ENCODE assay signal across 8 cellular contexts in the genomic region with DNA sequence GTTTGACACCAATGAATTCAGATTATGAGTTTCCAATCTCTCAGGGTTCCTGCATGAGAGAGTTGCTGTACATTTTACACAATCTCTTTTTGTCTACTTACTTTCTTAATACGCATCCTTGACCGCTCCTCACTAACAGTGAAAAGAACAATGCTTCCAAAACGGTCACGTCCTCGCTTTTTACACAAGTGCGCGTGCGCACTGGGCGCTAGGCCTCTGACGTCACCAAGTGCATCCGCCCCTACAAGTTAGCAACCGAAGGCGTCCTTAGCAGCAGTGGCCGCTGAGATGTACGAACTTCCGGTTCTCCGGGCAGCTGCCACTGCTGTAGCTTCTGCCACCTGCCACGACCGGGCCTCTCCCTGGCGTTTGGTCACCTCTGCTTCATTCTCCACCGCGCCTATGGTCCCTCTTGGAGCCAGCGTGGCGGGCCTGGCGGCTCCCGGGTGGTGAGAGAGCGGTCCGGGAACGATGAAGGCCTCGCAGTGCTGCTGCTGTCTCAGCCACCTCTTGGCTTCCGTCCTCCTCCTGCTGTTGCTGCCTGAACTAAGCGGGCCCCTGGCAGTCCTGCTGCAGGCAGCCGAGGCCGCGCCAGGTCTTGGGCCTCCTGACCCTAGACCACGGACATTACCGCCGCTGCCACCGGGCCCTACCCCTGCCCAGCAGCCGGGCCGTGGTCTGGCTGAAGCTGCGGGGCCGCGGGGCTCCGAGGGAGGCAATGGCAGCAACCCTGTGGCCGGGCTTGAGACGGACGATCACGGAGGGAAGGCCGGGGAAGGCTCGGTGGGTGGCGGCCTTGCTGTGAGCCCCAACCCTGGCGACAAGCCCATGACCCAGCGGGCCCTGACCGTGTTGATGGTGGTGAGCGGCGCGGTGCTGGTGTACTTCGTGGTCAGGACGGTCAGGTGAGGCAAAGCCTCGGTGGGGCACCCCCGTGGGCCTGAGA. TPM values are rescaled to one million over a fixed set of nuclear protein-coding genes. Genes with fewer than 3 reads are reported as not detected.
DNase-seq lines count a peak whose midpoint lies in the region; TF ChIP-seq lines count a peak whose summit lies in the region.

A gene (plus strand): TSS at position 315 of the 946 bp plus-strand sequence. CDS start 157 bp downstream, at position 472.

- TF ChIP-seq CTCF in LNCaP clone FGC (IDR thresholded peaks at IDR 0.05; ENCODE audit: control insufficient read depth, extremely low read depth, insufficient read depth) (no peak), RWPE1 (conservative IDR thresholded peaks at IDR 0.05; ENCODE audit: low read depth) (no peak), fibroblast of pulmonary artery (IDR thresholded peaks at IDR 0.05; ENCODE audit: low read length, missing control alignments) (no peak), nephron (IDR thresholded peaks at IDR 0.05; ENCODE audit: unreplicated experiment in 3 of 3) (no peak)

- H3K9me3 Mint-ChIP-seq in nephron, result peaks cover 26% of the 10 kb centered on the region
- peaks cover 14% of the 10 kb centered on the region for H3K9me3 Mint-ChIP-seq in stimulated activated naive CD8-positive, alpha-beta T cell treated with anti-CD3 and anti-CD28 coated beads, Interleukin-15, Interleukin-2, amounts not matched to agents 100 ng/mL and 50 ng/mL, for 24 hours

- peak within 1 kb of the TSS; percentile 89 to 95 (median 92) for H3K4me3 Mint-ChIP-seq in nephron
- H3K4me3 Mint-ChIP-seq in stimulated activated naive CD8-positive, alpha-beta T cell treated with anti-CD3 and anti-CD28 coated beads, Interleukin-15, Interleukin-2, amounts not matched to agents 100 ng/mL and 50 ng/mL, for 24 hours, result peak within 1 kb of the TSS; percentile 95

- DNase-seq in Daoy (ENCODE audit: low read depth) (peak; percentile 98), GOT3 (lab: John Stamatoyannopoulos, UW) (peak; percentile 81), LNCaP clone FGC (ENCODE audit: low read depth) (peak; percentile 90), RWPE1 (ENCODE audit: low spot score) (peak; percentile 93), fibroblast of pulmonary artery (ENCODE audit: low read depth) (peak; percentile 98)
- DNase-seq in activated effector memory CD4-positive, alpha-beta T cell treated with Interleukin-2 at 50 U/mL for 16 hours, result peak; percentile 88

- POLR2A ChIA-PET in RWPE1 (lab: Yijun Ruan, JAX; ENCODE audit: low non-redundant PET), result no interaction called here

- H3K27me3 Mint-ChIP-seq in nephron (ENCODE audit: low read depth), result no peaks in the 10 kb centered on the region
- H3K27me3 Mint-ChIP-seq in stimulated activated naive CD8-positive, alpha-beta T cell treated with anti-CD3 and anti-CD28 coated beads, Interleukin-15, Interleukin-2, amounts not matched to agents 100 ng/mL and 50 ng/mL, for 24 hours, result no peaks in the 10 kb centered on the region

- peak within 1 kb of the TSS; percentile 88 to 97 (median 97) for H3K27ac Mint-ChIP-seq in nephron
- H3K27ac Mint-ChIP-seq in stimulated activated naive CD8-positive, alpha-beta T cell treated with anti-CD3 and anti-CD28 coated beads, Interleukin-15, Interleukin-2, amounts not matched to agents 100 ng/mL and 50 ng/mL, for 24 hours, result peak within 1 kb of the TSS; percentile 94

- peaks cover 24% of the 10 kb centered on the region for H3K4me1 Mint-ChIP-seq in nephron
- peaks cover 27% of the 10 kb centered on the region for H3K4me1 Mint-ChIP-seq in stimulated activated naive CD8-positive, alpha-beta T cell treated with anti-CD3 and anti-CD28 coated beads, Interleukin-15, Interleukin-2, amounts not matched to agents 100 ng/mL and 50 ng/mL, for 24 hours (ENCODE audit: low read depth)

- H3K27ac ChIP-seq in RWPE1, result peak within 1 kb of the TSS; percentile 84

- peak within 1 kb of the TSS; percentile 71 for H3K4me3 ChIP-seq in LNCaP clone FGC (ENCODE audit: low read depth, low read length)
- peak within 1 kb of the TSS; percentile 82 for H3K4me3 ChIP-seq in fibroblast of pulmonary artery (replicated peaks; ENCODE audit: low read depth, low read length)

- H3K36me3 Mint-ChIP-seq in nephron (ENCODE audit: low read depth), result peaks cover 28% of the 10 kb centered on the region
- H3K36me3 Mint-ChIP-seq in stimulated activated naive CD8-positive, alpha-beta T cell treated with anti-CD3 and anti-CD28 coated beads, Interleukin-15, Interleukin-2, amounts not matched to agents 100 ng/mL and 50 ng/mL, for 24 hours (ENCODE audit: low read depth), result peaks cover 18% of the 10 kb centered on the region

- CTCF ChIA-PET in RWPE1 (lab: Yijun Ruan, JAX), result interaction anchor here (1.0 kb wide), 1 partner anchor 64 kb away, joined by 3 read pairs; no protein-coding TSS in a partner anchor

RNA-seq across cellular contexts. Expression of the gene that starts here (rescaled TPM):
- total RNA-seq in Daoy (2014; rRNA removed; shearing (Covaris generic)), result 10.7 and 29.4 TPM in 2 replicates

Comparison
In these comparisons a context has a peak if more than half of its experiments do, and no peak if none do; other contexts are left out.
1. Peak in every context shown above with its lines: DNase-seq, H3K4me3 ChIP-seq and H3K27ac ChIP-seq.